Comparison of ENCODE assay signal across 23 cellular contexts in genomic region chr18:37429768-37430167, GRCh38.
DNase-seq lines count a peak whose midpoint lies in the region; TF ChIP-seq lines count a peak whose summit lies in the region.
"Had no signal": no experiment of that assay in that cellular context is flagged by ENCODE, and none has a peak within 500 bp of the region (broad histone marks: within the 10 kb centered on the region; RNA-seq: fewer than 3 reads in every experiment).

No MANE protein-coding gene starts in this region.

- H2AFZ ChIP-seq in neuronal stem cell (ENCODE audit: low read length), result no peak overlapping the region

- H3K18ac ChIP-seq in neuronal stem cell (ENCODE audit: low read length), result peak overlapping the region; percentile 55

- no peaks in the 10 kb centered on the region for H3K79me1 ChIP-seq in neuronal stem cell (ENCODE audit: low read depth, low read length)

- WGBS in neuronal stem cell (ENCODE audit: extremely low coverage in 2 of 2, insufficient read length in 2 of 2, insufficient replicate concordance in 1 of 2), 2 donors, result no CpG with 5 or more reads among the region's 4 CpGs

- no peaks in the 10 kb centered on the region for H3K9me3 ChIP-seq in neuronal stem cell (replicated peaks in 1 of 2; ENCODE audit: control insufficient read depth in 2 of 2, insufficient read depth in 1 of 2, low read depth in 1 of 2, low read length in 2 of 2)
- H3K9me3 ChIP-seq: left ventricle myocardium inferior, Peyer's patch, prostate gland had no signal

- no peak overlapping the region for H2BK5ac ChIP-seq in neuronal stem cell (ENCODE audit: low read length)

- H4K8ac ChIP-seq in neuronal stem cell (ENCODE audit: low read depth, low read length), result no peak overlapping the region

- in situ Hi-C loops in SK-MEL-5 (cut with HindIII; ENCODE audit: low pct_unique_long_range_greater_than_20kb, low sequenced_read_pairs), result no loop called here

- no peak overlapping the region for H3K14ac ChIP-seq in neuronal stem cell (ENCODE audit: low read length)

- CTCF ChIA-PET in HEK293T (lab: Yijun Ruan, JAX), result interaction anchor here (0.7 kb wide), 1 partner anchor 187 kb away, joined by 3 read pairs; no protein-coding TSS in a partner anchor

- no peaks in the 10 kb centered on the region for H3K27me3 ChIP-seq in neuronal stem cell (ENCODE audit: control insufficient read depth in 3 of 3, insufficient read depth in 3 of 3, low read depth in 1 of 3, low read length in 3 of 3)
- H3K27me3 ChIP-seq: Peyer's patch had no signal

- no peak overlapping the region for H3K27ac ChIP-seq in neuronal stem cell (replicated peaks; ENCODE audit: low read length)
- H3K27ac ChIP-seq: left ventricle myocardium inferior, Peyer's patch, prostate gland, SK-N-MC, skin epidermis had no signal

- H4K91ac ChIP-seq in neuronal stem cell (ENCODE audit: low read depth, low read length, poor library complexity), result no peak overlapping the region

- H2AK5ac ChIP-seq in neuronal stem cell (ENCODE audit: low read depth, low read length), result no peak overlapping the region

- H2BK15ac ChIP-seq in neuronal stem cell (ENCODE audit: low read length), result no peak overlapping the region

- H3K4me1 ChIP-seq in neuronal stem cell (ENCODE audit: control insufficient read depth in 2 of 2, insufficient read depth in 1 of 2, low read depth in 1 of 2, low read length in 2 of 2), result peaks cover 0 to 1% of the 10 kb centered on the region in 2 donors
- H3K4me1 ChIP-seq: left ventricle myocardium inferior, Peyer's patch, prostate gland had no signal

- no peak overlapping the region for H3K23ac ChIP-seq in neuronal stem cell (ENCODE audit: low read depth, low read length, poor library complexity)

- H3K9ac ChIP-seq in neuronal stem cell (ENCODE audit: low read depth, low read length, poor library complexity), result no peak overlapping the region

- no peaks in the 10 kb centered on the region for H3K36me3 ChIP-seq in neuronal stem cell (replicated peaks in 1 of 2; ENCODE audit: control insufficient read depth in 2 of 2, insufficient read depth in 2 of 2, low read length in 2 of 2)
- H3K36me3 ChIP-seq: left ventricle myocardium inferior, Peyer's patch, prostate gland had no signal

- no peak overlapping the region for H2BK12ac ChIP-seq in neuronal stem cell (ENCODE audit: low read length)

- no peak overlapping the region for H3K4me3 ChIP-seq in Jurkat, Clone E6-1 (ENCODE audit: low read length)
- H3K4me3 ChIP-seq in neuronal stem cell (ENCODE audit: low read length in 2 of 2), result peak overlapping the region in 1 of 2 donors; percentile 26
- H3K4me3 ChIP-seq: left ventricle myocardium inferior, Peyer's patch, prostate gland, SK-N-MC, skin epidermis had no signal

- DNase-seq in NCI-H2227 (lab: John Stamatoyannopoulos, UW; ENCODE audit: unreplicated experiment) (peak; percentile 26), NCI-H2227 treated with DMSO at 0.1 percent for 48 hours (lab: John Stamatoyannopoulos, UW) (no peak), SK-MEL-5 (ENCODE audit: low read depth, low spot score) (peak; percentile 22), neuronal stem cell (ENCODE audit: low spot score) (no peak), SHP77 treated with DMSO at 0.1 percent for 48 hours (lab: John Stamatoyannopoulos, UW) (no peak), HEK293T (ENCODE audit: extremely low spot score) (no peak), SW 1271 (lab: John Stamatoyannopoulos, UW) (no peak)
- peak; percentile 70 for DNase-seq in Jurkat, Clone E6-1 (ENCODE audit: low read depth, low spot score)
- DNase-seq: activated CD8-positive, alpha-beta T cell treated with anti-CD3 and anti-CD28 coated beads, Interleukin-2, amount 10 ng/mL, durations not matched to agents 7 days and 5 days; activated naive CD4-positive, alpha-beta T cell treated with Interleukin-2 at 50 U/mL for 16 hours; activated T-cell treated with anti-CD3 and anti-CD28 coated beads, Interleukin-2, amount 50 U/mL, for 24 hours; CD4-positive, alpha-beta T cell; H9; immature natural killer cell; left ventricle myocardium inferior; NCI-H187 treated with DMSO at 0.1 percent for 48 hours; NCI-H524 treated with DMSO at 0.1 percent for 48 hours; Peyer's patch; stimulated activated CD4-positive, alpha-beta T cell treated with anti-CD3 and anti-CD28 coated beads, Interleukin-2, amount 100 ng/mL, for 24 hours; stimulated activated naive B cell treated with anti-CD40 and anti-IgM and Interleukin-4, amounts not matched to agents 10 μg/mL and 1 μg/mL and 100 μg/mL, for 72 hours had no signal

- no peak overlapping the region for H3K4ac ChIP-seq in neuronal stem cell (ENCODE audit: low read length)

- POLR2A ChIA-PET in HEK293T (lab: Yijun Ruan, JAX), result no interaction called here

- no peak overlapping the region for H3K4me2 ChIP-seq in neuronal stem cell (ENCODE audit: insufficient read depth, low read length, poor library complexity, severe bottlenecking)

- H2BK120ac ChIP-seq in neuronal stem cell (ENCODE audit: low read depth, low read length), result no peak overlapping the region

TF ChIP-seq in HEK293T, 16 proteins besides CTCF, POLR2A, EP300 and RAD21:
- TF ChIP-seq LEF1 (IDR thresholded peaks at IDR 0.05; ENCODE audit: borderline replicate concordance), result no peak
- no peak for TF ChIP-seq BHLHE40 (IDR thresholded peaks at IDR 0.05; ENCODE audit: borderline replicate concordance)
- TF ChIP-seq SUZ12 (IDR thresholded peaks at IDR 0.05), result no peak

Comparison
In these comparisons a context has a peak if more than half of its experiments do, and no peak if none do; other contexts are left out.
1. DNase-seq: peak in NCI-H2227 (single experiment), Jurkat, Clone E6-1 (single experiment) and SK-MEL-5 (single experiment); none in NCI-H2227 treated with DMSO at 0.1 percent for 48 hours (single experiment), neuronal stem cell (single experiment), SHP77 treated with DMSO at 0.1 percent for 48 hours (single experiment), HEK293T (single experiment) and SW 1271 (0 of 2).